ENCODE assay signal across 29 cellular contexts in genomic region chr1:54680387-54680786, GRCh38. TPM values are rescaled to one million over a fixed set of nuclear protein-coding genes. Genes with fewer than 3 reads are reported as not detected.
"Had no signal": no experiment of that assay in that cellular context is flagged by ENCODE, and none has a peak within 500 bp of the region (broad histone marks: within the 10 kb centered on the region; RNA-seq: fewer than 3 reads in every experiment).

No MANE protein-coding gene starts in this region.

- H3K9me3 ChIP-seq: heart left ventricle, left ventricle myocardium inferior, mucosa of descending colon, ovary, sigmoid colon, spleen, tibial nerve, upper lobe of left lung had no signal

- H3K4me3 ChIP-seq: heart left ventricle, left ventricle myocardium inferior, mucosa of descending colon, ovary, sigmoid colon, spleen, tibial nerve, upper lobe of left lung had no signal

- H3K27me3 Mint-ChIP-seq: natural killer cell treated with Interleukin-12 subunit alpha and Interleukin-12 subunit beta and Interleukin-15 and Interleukin-18, amount 100 ng/mL, for 72 hours; stimulated activated naive CD8-positive, alpha-beta T cell treated with anti-CD3 and anti-CD28 coated beads, Interleukin-15, Interleukin-2, amounts not matched to agents 100 ng/mL and 50 ng/mL, for 24 hours had no signal

- H3K27ac Mint-ChIP-seq: memory B cell; natural killer cell treated with Interleukin-12 subunit alpha and Interleukin-12 subunit beta and Interleukin-15 and Interleukin-18, amount 100 ng/mL, for 72 hours; progenitor cell of endocrine pancreas; stimulated activated effector memory CD8-positive, alpha-beta T cell treated with anti-CD3 and anti-CD28 coated beads, Interleukin-12 subunit alpha, Interleukin-12 subunit beta, amount 100 ng/mL, for 72 hours; stimulated activated naive CD8-positive, alpha-beta T cell treated with anti-CD3 and anti-CD28 coated beads, Interleukin-15, Interleukin-2, amounts not matched to agents 100 ng/mL and 50 ng/mL, for 24 hours had no signal

- H3K36me3 Mint-ChIP-seq: immature natural killer cell; memory B cell; naive thymus-derived CD4-positive, alpha-beta T cell; natural killer cell treated with Interleukin-12 subunit alpha and Interleukin-12 subunit beta and Interleukin-15 and Interleukin-18, amount 100 ng/mL, for 72 hours; stimulated activated effector memory CD8-positive, alpha-beta T cell treated with anti-CD3 and anti-CD28 coated beads, Interleukin-12 subunit alpha, Interleukin-12 subunit beta, amount 100 ng/mL, for 72 hours had no signal

- H3K4me3 Mint-ChIP-seq: immature natural killer cell; memory B cell; naive thymus-derived CD4-positive, alpha-beta T cell; natural killer cell treated with Interleukin-12 subunit alpha and Interleukin-12 subunit beta and Interleukin-15 and Interleukin-18, amount 100 ng/mL, for 72 hours; stimulated activated effector memory CD8-positive, alpha-beta T cell treated with anti-CD3 and anti-CD28 coated beads, Interleukin-12 subunit alpha, Interleukin-12 subunit beta, amount 100 ng/mL, for 72 hours; stimulated activated naive CD8-positive, alpha-beta T cell treated with anti-CD3 and anti-CD28 coated beads, Interleukin-15, Interleukin-2, amounts not matched to agents 100 ng/mL and 50 ng/mL, for 24 hours had no signal

- H3K27me3 ChIP-seq: heart left ventricle, ovary, sigmoid colon, spleen, tibial nerve, upper lobe of left lung had no signal

- H3K4me1 ChIP-seq: heart left ventricle, left ventricle myocardium inferior, spleen, tibial nerve, upper lobe of left lung had no signal

- H3K9me3 Mint-ChIP-seq: immature natural killer cell; memory B cell; naive thymus-derived CD4-positive, alpha-beta T cell; natural killer cell treated with Interleukin-12 subunit alpha and Interleukin-12 subunit beta and Interleukin-15 and Interleukin-18, amount 100 ng/mL, for 72 hours; stimulated activated effector memory CD8-positive, alpha-beta T cell treated with anti-CD3 and anti-CD28 coated beads, Interleukin-12 subunit alpha, Interleukin-12 subunit beta, amount 100 ng/mL, for 72 hours; stimulated activated naive CD8-positive, alpha-beta T cell treated with anti-CD3 and anti-CD28 coated beads, Interleukin-15, Interleukin-2, amounts not matched to agents 100 ng/mL and 50 ng/mL, for 24 hours had no signal

- H3K36me3 ChIP-seq: left ventricle myocardium inferior, ovary, sigmoid colon, spleen, tibial nerve, upper lobe of left lung had no signal

- DNase-seq: heart left ventricle; hypothalamus; immature natural killer cell; kidney; left ventricle myocardium inferior; midbrain; mucosa of descending colon; naive thymus-derived CD4-positive, alpha-beta T cell; ovary; right cardiac atrium; sigmoid colon; small intestine; spleen; stimulated activated CD4-positive, alpha-beta T cell treated with anti-CD3 and anti-CD28 coated beads, Interleukin-4, amount 100 ng/mL, for 24 hours; stimulated activated naive CD4-positive, alpha-beta T cell had no signal

- ATAC-seq: natural killer cell treated with Interleukin-12 subunit alpha and Interleukin-12 subunit beta and Interleukin-15 and Interleukin-18, amount 100 ng/mL, for 72 hours; right cardiac atrium; stimulated activated effector memory CD8-positive, alpha-beta T cell treated with anti-CD3 and anti-CD28 coated beads, Interleukin-12 subunit alpha, Interleukin-12 subunit beta, amount 100 ng/mL, for 72 hours had no signal

- H3K27ac ChIP-seq: heart left ventricle, left ventricle myocardium inferior, ovary, sigmoid colon, spleen, tibial nerve, upper lobe of left lung had no signal

- H3K4me1 Mint-ChIP-seq: immature natural killer cell; memory B cell; stimulated activated effector memory CD8-positive, alpha-beta T cell treated with anti-CD3 and anti-CD28 coated beads, Interleukin-12 subunit alpha, Interleukin-12 subunit beta, amount 100 ng/mL, for 72 hours had no signal

RNA-seq across cellular contexts. Expression of gene MROH7, which starts 38.8 kb away (rescaled TPM):
- total RNA-seq: lung microvascular endothelial cell, pulmonary artery endothelial cell, renal cortical epithelial cell had no signal
- polyA plus RNA-seq: immature natural killer cell; naive thymus-derived CD4-positive, alpha-beta T cell had no signal

RNA-seq across cellular contexts. Expression of gene FAM151A, which starts 57.1 kb away (rescaled TPM):
- total RNA-seq: kidney; lower leg skin; lung microvascular endothelial cell; myocyte; naive thymus-derived CD4-positive, alpha-beta T cell; natural killer cell treated with Interleukin-12 subunit alpha and Interleukin-12 subunit beta and Interleukin-15 and Interleukin-18, amount 100 ng/mL, for 72 hours; ovary; progenitor cell of endocrine pancreas; pulmonary artery endothelial cell; renal cortical epithelial cell; sigmoid colon; temporal lobe; tibial nerve; upper lobe of left lung; urinary bladder had no signal
- polyA plus RNA-seq: immature natural killer cell; naive thymus-derived CD4-positive, alpha-beta T cell had no signal
